8 cellular contexts compared by ENCODE assay signal in genomic region chr3:160921020-160921635, GRCh38.
DNase-seq lines count a peak whose midpoint lies in the region; ATAC-seq and TF ChIP-seq lines count a peak whose summit lies in the region.

No MANE protein-coding gene starts in this region.

- H3K27me3 ChIP-seq in esophagus squamous epithelium (no peaks in the 10 kb centered on the region), osteoblast (ENCODE audit: insufficient read depth, low read length) (peaks cover 4% of the 10 kb centered on the region)

- H3K79me2 ChIP-seq in osteoblast (ENCODE audit: insufficient read depth, low read length) = no peaks in the 10 kb centered on the region

- TF ChIP-seq POLR2A in esophagus squamous epithelium (IDR thresholded peaks at IDR 0.05) = no peak

- no peaks in the 10 kb centered on the region for H3K9me3 ChIP-seq in esophagus squamous epithelium
- H3K9me3 ChIP-seq in osteoblast (ENCODE audit: low read depth, low read length) = no peaks in the 10 kb centered on the region

- no peaks in the 10 kb centered on the region for H4K20me1 ChIP-seq in osteoblast (ENCODE audit: insufficient read depth, low read length)

- no peak overlapping the region for H3K4me3 ChIP-seq in esophagus squamous epithelium
- no peak overlapping the region for H3K4me3 ChIP-seq in osteoblast (ENCODE audit: insufficient read depth, low read length)

- H3K36me3 ChIP-seq in esophagus squamous epithelium (no peaks in the 10 kb centered on the region), osteoblast (ENCODE audit: insufficient read depth, low read length) (no peaks in the 10 kb centered on the region)

- H3K4me1 ChIP-seq in esophagus squamous epithelium (peaks cover 0 to 3% (median 0%) of the 10 kb centered on the region in 3 donors), osteoblast (ENCODE audit: insufficient read depth, low read length) (no peaks in the 10 kb centered on the region)

- WGBS in esophagus squamous epithelium, 2 donors = 44 to 53% methylated on average over 4 of the region's 4 CpGs

- no peak overlapping the region for H2AFZ ChIP-seq in osteoblast (ENCODE audit: low read length)

- no peak overlapping the region for H3K4me2 ChIP-seq in osteoblast (ENCODE audit: insufficient read depth, low read length)

- ATAC-seq in GM18870 (IDR thresholded peaks at IDR 0.05; ENCODE audit: unreplicated experiment) = peak; percentile 58
- peak; percentile 84 for ATAC-seq in HG03558 (IDR thresholded peaks at IDR 0.05; ENCODE audit: extremely low read depth, unreplicated experiment)

- TF ChIP-seq CTCF in RWPE1 (conservative IDR thresholded peaks at IDR 0.05; ENCODE audit: low read depth) (peak; percentile 90), esophagus squamous epithelium (IDR thresholded peaks at IDR 0.05) (peak in 5 of 6 experiments; percentile 44 to 69 (median 60)), osteoblast (IDR thresholded peaks at IDR 0.05; ENCODE audit: extremely low read depth, low read depth, low read length) (peak; percentile 94)

- POLR2A ChIA-PET in RWPE1 (lab: Yijun Ruan, JAX; ENCODE audit: low non-redundant PET) = no interaction called here

- H3K27ac ChIP-seq in RWPE1 (no peak overlapping the region), esophagus squamous epithelium (no peak overlapping the region), osteoblast (ENCODE audit: low read depth, low read length) (no peak overlapping the region)

- intact Hi-C loops in esophagus squamous epithelium (cut with DNase I) = no loop called here

- DNase-seq in CD1c-positive myeloid dendritic cell (ENCODE audit: extremely low spot score) (peak; percentile 36), RWPE1 (ENCODE audit: low spot score) (peak; percentile 48), esophagus squamous epithelium (lab: John Stamatoyannopoulos, UW) (no peak), osteoblast (ENCODE audit: insufficient read length, low spot score, missing footprints) (no peak), activated gamma-delta T cell (lab: John Stamatoyannopoulos, UW) (no peak), NCI-H128 (lab: John Stamatoyannopoulos, UW; ENCODE audit: unreplicated experiment) (no peak)

- CTCF ChIA-PET in RWPE1 (lab: Yijun Ruan, JAX) = interaction anchor here (0.6 to 1.7 kb wide), 8 partner anchors 10 to 503 kb away, joined by 3 to 4 read pairs (median 4); no protein-coding TSS in a partner anchor

Comparison
In these comparisons a context has a peak if more than half of its experiments do, and no peak if none do; other contexts are left out.
1. DNase-seq: peak in CD1c-positive myeloid dendritic cell (single experiment) and RWPE1 (single experiment); none in esophagus squamous epithelium (single experiment), osteoblast (single experiment), activated gamma-delta T cell (single experiment) and NCI-H128 (single experiment).
2. Peak in every context shown above with its lines, with median percentiles within 50 percentile points of each other: CTCF ChIP-seq.